9 cellular contexts compared by ENCODE assay signal in the genomic region with DNA sequence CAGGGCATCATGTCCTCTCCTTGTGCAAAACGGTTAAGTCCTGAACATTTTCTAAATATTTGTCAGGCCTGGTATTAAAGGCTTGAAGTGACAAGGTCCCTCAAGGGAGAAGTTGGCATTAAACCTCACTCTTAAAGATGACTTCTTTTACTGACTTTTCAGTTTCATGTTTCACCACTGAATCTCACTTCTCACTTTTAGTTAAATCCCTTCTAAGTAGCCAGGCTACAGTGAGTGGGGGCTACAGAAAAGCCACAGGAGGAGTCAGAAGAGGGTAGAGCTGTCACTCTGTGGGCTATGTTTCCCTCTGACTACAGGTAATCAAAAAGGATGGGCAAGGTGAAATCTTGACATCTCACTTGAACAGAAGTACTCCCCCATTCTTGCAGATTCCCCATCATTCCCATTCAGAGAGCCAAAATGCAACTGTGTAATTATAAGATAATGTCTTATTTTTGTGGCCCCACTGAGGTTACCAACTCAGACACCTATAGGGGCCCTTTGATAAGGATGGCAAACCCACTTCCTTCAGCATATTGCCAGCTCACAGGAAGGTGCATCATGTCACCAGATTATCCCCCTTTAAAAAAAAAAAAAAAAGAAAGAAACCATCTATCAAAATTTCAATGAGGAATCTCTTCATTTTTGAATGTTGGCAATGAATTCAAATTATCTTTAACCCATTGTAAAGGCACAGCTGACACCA.
A peak's percentile ranks its signal among the peaks of the same experiment; 100 is the strongest.
DNase-seq lines count a peak whose midpoint lies in the region; ATAC-seq lines count a peak whose summit lies in the region.
"Had no signal": no experiment of that assay in that cellular context is flagged by ENCODE, and none has a peak within 500 bp of the region (broad histone marks: within the 10 kb centered on the region; RNA-seq: fewer than 3 reads in every experiment).

No MANE protein-coding gene starts in this region.

- peaks cover 14 to 16% of the 10 kb centered on the region in 2 donors for H3K4me1 Mint-ChIP-seq in effector memory CD8-positive, alpha-beta T cell (ENCODE audit: low read depth in 2 of 2)

- DNase-seq in effector memory CD8-positive, alpha-beta T cell = no peak
- DNase-seq in DMS153 treated with DMSO at 0.1 percent for 48 hours (lab: John Stamatoyannopoulos, UW; ENCODE audit: unreplicated experiment) (no peak), NCI-H1105 treated with DMSO at 0.1 percent for 48 hours (lab: John Stamatoyannopoulos, UW) (no peak), aorta (no peak), activated gamma-delta T cell treated with Interleukin-2 at 50 U/mL for 16 hours (no peak)
- DNase-seq: NCI-H446 treated with DMSO at 0.1 percent for 48 hours had no signal

- H3K9me3 Mint-ChIP-seq in effector memory CD8-positive, alpha-beta T cell = no peaks in the 10 kb centered on the region

- H3K27me3 Mint-ChIP-seq in effector memory CD8-positive, alpha-beta T cell = no peaks in the 10 kb centered on the region

- no peak overlapping the region for H3K4me3 ChIP-seq in aorta (ENCODE audit: low read length in 2 of 2)

- H3K27ac Mint-ChIP-seq in effector memory CD8-positive, alpha-beta T cell = peak overlapping the region; percentile 16 to 59

- 23 to 33% methylated on average over 1 of the region's 1 CpG for WGBS in aorta, 2 donors

- H3K9me3 ChIP-seq in aorta (ENCODE audit: control insufficient read depth, low read length) = no peaks in the 10 kb centered on the region

- no peaks in the 10 kb centered on the region for H3K36me3 ChIP-seq in aorta (ENCODE audit: control insufficient read depth in 1 of 2, insufficient read depth in 2 of 2, low read length in 1 of 2)

- no peak overlapping the region for H3K27ac ChIP-seq in aorta (ENCODE audit: low read depth in 1 of 2, low read length in 2 of 2)

- ATAC-seq in GM18520 (IDR thresholded peaks at IDR 0.05; ENCODE audit: unreplicated experiment) (peak; percentile 96), GM21447 (IDR thresholded peaks at IDR 0.05; ENCODE audit: unreplicated experiment) (peak; percentile 94), HG03439 (IDR thresholded peaks at IDR 0.05; ENCODE audit: unreplicated experiment) (peak; percentile 93), aorta (ENCODE audit: low FRiP score) (no peak)
- peak; percentile 76 for ATAC-seq in effector memory CD8-positive, alpha-beta T cell (replicated peaks)

- intact Hi-C loops in aorta (cut with DNase I) = no loop called here

- H3K36me3 Mint-ChIP-seq in effector memory CD8-positive, alpha-beta T cell (ENCODE audit: insufficient read depth) = no peaks in the 10 kb centered on the region

- no peaks in the 10 kb centered on the region for H3K4me1 ChIP-seq in aorta (ENCODE audit: control insufficient read depth in 1 of 2, insufficient read depth in 2 of 2, low read length in 2 of 2)

- peak overlapping the region in 1 of 2 donors; percentile 17 for H3K4me3 Mint-ChIP-seq in effector memory CD8-positive, alpha-beta T cell

- H3K27me3 ChIP-seq in aorta (ENCODE audit: control insufficient read depth in 1 of 2, insufficient read depth in 2 of 2, low read length in 1 of 2) = no peaks in the 10 kb centered on the region
